15 cellular contexts compared by ENCODE assay signal in the genomic region with DNA sequence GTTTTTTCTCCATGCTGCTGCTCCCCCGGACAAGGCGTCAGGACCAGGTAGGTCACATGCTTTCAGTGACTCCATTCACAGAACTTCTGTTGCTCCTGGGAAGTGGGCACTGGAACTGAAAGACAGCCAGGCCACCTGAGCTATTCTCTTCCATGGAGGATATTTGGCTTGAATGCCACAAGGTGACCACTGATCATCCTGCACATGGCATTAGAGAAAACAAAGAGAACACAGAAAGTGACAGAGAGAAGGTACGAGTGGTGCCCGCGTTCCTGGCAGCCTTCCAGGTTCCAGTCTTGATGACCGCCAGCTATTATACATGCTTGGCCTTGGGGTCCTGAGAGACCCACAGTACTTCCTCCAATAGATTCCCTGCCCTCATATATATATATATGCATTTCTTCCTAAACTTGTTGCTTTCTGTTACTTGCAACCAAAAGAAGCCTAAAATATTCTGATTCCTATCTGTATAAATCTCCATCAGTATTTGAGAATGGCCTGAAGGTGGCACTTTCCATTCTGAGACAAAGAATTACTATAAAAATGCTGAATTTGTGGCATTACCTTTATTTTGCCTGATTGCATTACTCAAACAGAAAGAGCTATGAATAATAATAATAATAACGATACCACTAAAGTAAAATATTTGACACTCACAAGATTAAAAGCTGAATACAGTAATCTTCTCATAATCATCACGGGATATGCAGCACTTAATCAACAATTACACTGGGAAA.
DNase-seq lines count a peak whose midpoint lies in the region; TF ChIP-seq lines count a peak whose summit lies in the region.
"Had no signal": no experiment of that assay in that cellular context is flagged by ENCODE, and none has a peak within 500 bp of the region (broad histone marks: within the 10 kb centered on the region; RNA-seq: fewer than 3 reads in every experiment).

No MANE protein-coding gene starts in this region.

- no peak overlapping the region for H3K23ac ChIP-seq in trophoblast cell (ENCODE audit: low read length)

- H3K4me1 ChIP-seq in GM23248 (ENCODE audit: insufficient read depth) (no peaks in the 10 kb centered on the region), OCI-LY1 (ENCODE audit: insufficient read depth, low read length, severe bottlenecking) (peaks cover 53% of the 10 kb centered on the region), trophoblast cell (ENCODE audit: control insufficient read depth in 1 of 2, insufficient read depth in 2 of 2, low read length in 2 of 2) (peaks cover 12 to 19% of the 10 kb centered on the region in 2 experiments)
- peaks cover 19% of the 10 kb centered on the region for H3K4me1 ChIP-seq in CD4-positive, alpha-beta memory T cell (ENCODE audit: insufficient read depth, low read length)
- H3K4me1 ChIP-seq: Peyer's patch had no signal

- H3K27ac Mint-ChIP-seq in dendritic cell treated with granulocyte-macrophage colony-stimulating factor and Interleukin-4, amounts not matched to agents 40 ng/mL and 50 ng/mL, for 4 days: peak overlapping the region; percentile 6
- H3K27ac Mint-ChIP-seq in CD4-positive, alpha-beta memory T cell: peak overlapping the region in 3 of 7 donors; percentile 8 to 63 (median 41)
- H3K27ac Mint-ChIP-seq: activated CD8-positive, alpha-beta T cell treated with anti-CD3 and anti-CD28 coated beads for 36 hours had no signal

- H2AFZ ChIP-seq in GM23248 (no peak overlapping the region), OCI-LY1 (ENCODE audit: low read length) (no peak overlapping the region), trophoblast cell (ENCODE audit: insufficient read depth, low read length, poor library complexity) (no peak overlapping the region)

- no peaks in the 10 kb centered on the region for H3F3A ChIP-seq in GM23248 (ENCODE audit: insufficient read depth)
- no peaks in the 10 kb centered on the region for H3F3A ChIP-seq in OCI-LY1 (ENCODE audit: insufficient read depth, low read length)

- H3K4me1 Mint-ChIP-seq in dendritic cell treated with granulocyte-macrophage colony-stimulating factor and Interleukin-4, amounts not matched to agents 40 ng/mL and 50 ng/mL, for 4 days (ENCODE audit: low read depth): peaks cover 29% of the 10 kb centered on the region
- peaks cover 38 to 81% (median 50%) of the 10 kb centered on the region in 4 donors for H3K4me1 Mint-ChIP-seq in CD4-positive, alpha-beta memory T cell

- H3K36me3 ChIP-seq in GM23248 (ENCODE audit: low read depth) (no peaks in the 10 kb centered on the region), OCI-LY1 (ENCODE audit: insufficient read depth, low read length) (peaks cover 4% of the 10 kb centered on the region), trophoblast cell (ENCODE audit: control insufficient read depth in 1 of 2, insufficient read depth in 2 of 2, low read length in 2 of 2) (no peaks in the 10 kb centered on the region)
- H3K36me3 ChIP-seq in CD4-positive, alpha-beta memory T cell (ENCODE audit: insufficient read depth, low read length): no peaks in the 10 kb centered on the region
- H3K36me3 ChIP-seq: BE2C, MG63, ovary, Peyer's patch had no signal

- DNase-seq in GM23248 (peak; percentile 19), trophoblast cell (no peak), Ammon's horn (ENCODE audit: low spot score) (no peak)
- DNase-seq in CD4-positive, alpha-beta memory T cell: no peak
- DNase-seq in activated CD4-positive, alpha-beta T cell treated with anti-CD3 and anti-CD28 coated beads for 48 hours: no peak
- DNase-seq: activated CD8-positive, alpha-beta T cell treated with anti-CD3 and anti-CD28 coated beads for 36 hours; BE2C; DMS53; MG63; NCI-H1930; NCI-H446 treated with DMSO at 0.1 percent for 48 hours; ovary; Peyer's patch had no signal

- H3K9me3 Mint-ChIP-seq in dendritic cell treated with granulocyte-macrophage colony-stimulating factor and Interleukin-4, amounts not matched to agents 40 ng/mL and 50 ng/mL, for 4 days: no peaks in the 10 kb centered on the region
- H3K9me3 Mint-ChIP-seq in CD4-positive, alpha-beta memory T cell: no peaks in the 10 kb centered on the region
- H3K9me3 Mint-ChIP-seq: activated CD8-positive, alpha-beta T cell treated with anti-CD3 and anti-CD28 coated beads for 36 hours had no signal

- H2BK5ac ChIP-seq in trophoblast cell (ENCODE audit: low read depth, low read length, poor library complexity): peak overlapping the region; percentile 16

- CTCF ChIA-PET in CD4-positive, alpha-beta memory T cell (lab: Charles Lee; ENCODE audit: partially characterized antibody): interaction anchor here (1.4 kb wide), 2 partner anchors 10 to 16 kb away, joined by 3 read pairs; no protein-coding TSS in a partner anchor

- no peak overlapping the region for H3K4me3 ChIP-seq in GM23248
- H3K4me3 ChIP-seq in OCI-LY1 (ENCODE audit: low read depth, low read length, poor library complexity, severe bottlenecking): no peak overlapping the region
- H3K4me3 ChIP-seq in trophoblast cell (ENCODE audit: low read depth, low read length): no peak overlapping the region
- H3K4me3 ChIP-seq in CD4-positive, alpha-beta memory T cell (ENCODE audit: low read length in 2 of 2): no peak overlapping the region
- H3K4me3 ChIP-seq: MG63, ovary, Peyer's patch had no signal

- peak overlapping the region; percentile 51 for H3K14ac ChIP-seq in trophoblast cell (ENCODE audit: low read length)

- H3K27me3 ChIP-seq in GM23248 (replicated peaks; ENCODE audit: insufficient read depth) (no peaks in the 10 kb centered on the region), OCI-LY1 (ENCODE audit: insufficient read depth, low read length) (no peaks in the 10 kb centered on the region), trophoblast cell (ENCODE audit: insufficient read depth, low read length) (no peaks in the 10 kb centered on the region)
- no peaks in the 10 kb centered on the region for H3K27me3 ChIP-seq in CD4-positive, alpha-beta memory T cell (ENCODE audit: insufficient read depth, low read length)
- H3K27me3 ChIP-seq: BE2C, MG63, ovary, Peyer's patch had no signal

- H3K4ac ChIP-seq in trophoblast cell (ENCODE audit: low read depth, low read length): peak overlapping the region; percentile 17

- TF ChIP-seq CTCF in OCI-LY1 (IDR thresholded peaks at IDR 0.05; ENCODE audit: low read length): peak; percentile 40; the same call in 1 of the 2 replicates

- peaks cover 8% of the 10 kb centered on the region for H3K79me1 ChIP-seq in trophoblast cell (ENCODE audit: low read length)

- H4K12ac ChIP-seq in trophoblast cell (ENCODE audit: low read depth, low read length): no peak overlapping the region

- intact Hi-C loops in dendritic cell treated with granulocyte-macrophage colony-stimulating factor and Interleukin-4, amounts not matched to agents 40 ng/mL and 50 ng/mL, for 4 days (cut with micrococcal nuclease): no loop called here
- intact Hi-C loops in CD4-positive, alpha-beta memory T cell (cut with micrococcal nuclease): no loop called here

- peak overlapping the region; percentile 50 for H4K91ac ChIP-seq in trophoblast cell (ENCODE audit: low read depth, low read length)

- peak overlapping the region; percentile 65 for H4K8ac ChIP-seq in trophoblast cell (ENCODE audit: low read depth, low read length)

- H3K27me3 Mint-ChIP-seq in dendritic cell treated with granulocyte-macrophage colony-stimulating factor and Interleukin-4, amounts not matched to agents 40 ng/mL and 50 ng/mL, for 4 days: no peaks in the 10 kb centered on the region
- H3K27me3 Mint-ChIP-seq in CD4-positive, alpha-beta memory T cell: no peaks in the 10 kb centered on the region
- H3K27me3 Mint-ChIP-seq: activated CD8-positive, alpha-beta T cell treated with anti-CD3 and anti-CD28 coated beads for 36 hours had no signal

- no peaks in the 10 kb centered on the region for H3K9me3 ChIP-seq in GM23248 (ENCODE audit: low read depth)
- no peaks in the 10 kb centered on the region for H3K9me3 ChIP-seq in OCI-LY1 (ENCODE audit: low read length)
- H3K9me3 ChIP-seq in trophoblast cell (ENCODE audit: insufficient read depth, low read depth, low read length): no peaks in the 10 kb centered on the region
- no peaks in the 10 kb centered on the region for H3K9me3 ChIP-seq in CD4-positive, alpha-beta memory T cell (ENCODE audit: control insufficient read depth in 1 of 2, low read length in 2 of 2)
- H3K9me3 ChIP-seq: BE2C, MG63, ovary, Peyer's patch had no signal

- H2BK120ac ChIP-seq in trophoblast cell (ENCODE audit: insufficient read depth, low read length, poor library complexity): no peak overlapping the region

- H3K27ac ChIP-seq in GM23248: no peak overlapping the region
- H3K27ac ChIP-seq in OCI-LY1 (ENCODE audit: low read depth, low read length, poor library complexity, severe bottlenecking): no peak overlapping the region
- H3K27ac ChIP-seq in trophoblast cell (ENCODE audit: low read depth, low read length): peak overlapping the region; percentile 10
- no peak overlapping the region for H3K27ac ChIP-seq in CD4-positive, alpha-beta memory T cell (ENCODE audit: low read depth, low read length)
- H3K27ac ChIP-seq: Peyer's patch had no signal

- peak overlapping the region; percentile 33 for H3K18ac ChIP-seq in trophoblast cell (ENCODE audit: low read length)

- H4K20me1 ChIP-seq in GM23248 (ENCODE audit: insufficient read depth): no peaks in the 10 kb centered on the region
- H4K20me1 ChIP-seq in OCI-LY1 (ENCODE audit: insufficient read depth, low read length): no peaks in the 10 kb centered on the region

- H2BK12ac ChIP-seq in trophoblast cell (ENCODE audit: low read length): peak overlapping the region; percentile 61

- H3K4me3 Mint-ChIP-seq in dendritic cell treated with granulocyte-macrophage colony-stimulating factor and Interleukin-4, amounts not matched to agents 40 ng/mL and 50 ng/mL, for 4 days: no peak overlapping the region
- peak overlapping the region in 1 of 8 donors; percentile 17 for H3K4me3 Mint-ChIP-seq in CD4-positive, alpha-beta memory T cell
- H3K4me3 Mint-ChIP-seq: activated CD8-positive, alpha-beta T cell treated with anti-CD3 and anti-CD28 coated beads for 36 hours had no signal

- peak overlapping the region; percentile 51 for H2AK5ac ChIP-seq in trophoblast cell (ENCODE audit: low read length)

- no peaks in the 10 kb centered on the region for H3K9me2 ChIP-seq in GM23248 (ENCODE audit: insufficient read depth)
- no peaks in the 10 kb centered on the region for H3K9me2 ChIP-seq in OCI-LY1 (ENCODE audit: low read depth, low read length)

- no peak overlapping the region for H3K4me2 ChIP-seq in GM23248 (ENCODE audit: unreplicated experiment)
- H3K4me2 ChIP-seq in OCI-LY1 (ENCODE audit: low read length): peak overlapping the region; percentile 40; the same call in 1 of the 2 replicates
- no peak overlapping the region for H3K4me2 ChIP-seq in trophoblast cell (ENCODE audit: low read length)

- 85 to 88% methylated on average over 8 of the region's 8 CpGs for WGBS in GM23248 (ENCODE audit: low coverage in 1 of 2, low lambda C conversion rate in 2 of 2, missing lambda C conversion rate in 2 of 2), 2 experiments
- WGBS in trophoblast cell (ENCODE audit: extremely low coverage, insufficient coverage, insufficient read length): no CpG with 5 or more reads among the region's 8 CpGs

- no peak overlapping the region for H3K9ac ChIP-seq in GM23248
- no peak overlapping the region; the same call in 1 of the 2 replicates for H3K9ac ChIP-seq in OCI-LY1 (ENCODE audit: low read length)
- H3K9ac ChIP-seq in trophoblast cell (ENCODE audit: low read length): no peak overlapping the region

- POLR2A ChIA-PET in CD4-positive, alpha-beta memory T cell (lab: Charles Lee; ENCODE audit: partially characterized antibody): no interaction called here

- in situ Hi-C loops in GM23248 (cut with MboI): no loop called here

- H3K36me3 Mint-ChIP-seq in dendritic cell treated with granulocyte-macrophage colony-stimulating factor and Interleukin-4, amounts not matched to agents 40 ng/mL and 50 ng/mL, for 4 days (ENCODE audit: low read depth): peaks cover 38% of the 10 kb centered on the region
- peaks cover 12 to 22% of the 10 kb centered on the region in 2 donors for H3K36me3 Mint-ChIP-seq in CD4-positive, alpha-beta memory T cell

- no peaks in the 10 kb centered on the region; the same call in 1 of the 2 replicates for H3K79me2 ChIP-seq in GM23248 (ENCODE audit: insufficient read depth)
- no peaks in the 10 kb centered on the region for H3K79me2 ChIP-seq in OCI-LY1 (ENCODE audit: insufficient read depth, low read length)
- no peaks in the 10 kb centered on the region for H3K79me2 ChIP-seq in trophoblast cell (ENCODE audit: control insufficient read depth, insufficient read depth, low read length, poor library complexity)
